In the genomic region with DNA sequence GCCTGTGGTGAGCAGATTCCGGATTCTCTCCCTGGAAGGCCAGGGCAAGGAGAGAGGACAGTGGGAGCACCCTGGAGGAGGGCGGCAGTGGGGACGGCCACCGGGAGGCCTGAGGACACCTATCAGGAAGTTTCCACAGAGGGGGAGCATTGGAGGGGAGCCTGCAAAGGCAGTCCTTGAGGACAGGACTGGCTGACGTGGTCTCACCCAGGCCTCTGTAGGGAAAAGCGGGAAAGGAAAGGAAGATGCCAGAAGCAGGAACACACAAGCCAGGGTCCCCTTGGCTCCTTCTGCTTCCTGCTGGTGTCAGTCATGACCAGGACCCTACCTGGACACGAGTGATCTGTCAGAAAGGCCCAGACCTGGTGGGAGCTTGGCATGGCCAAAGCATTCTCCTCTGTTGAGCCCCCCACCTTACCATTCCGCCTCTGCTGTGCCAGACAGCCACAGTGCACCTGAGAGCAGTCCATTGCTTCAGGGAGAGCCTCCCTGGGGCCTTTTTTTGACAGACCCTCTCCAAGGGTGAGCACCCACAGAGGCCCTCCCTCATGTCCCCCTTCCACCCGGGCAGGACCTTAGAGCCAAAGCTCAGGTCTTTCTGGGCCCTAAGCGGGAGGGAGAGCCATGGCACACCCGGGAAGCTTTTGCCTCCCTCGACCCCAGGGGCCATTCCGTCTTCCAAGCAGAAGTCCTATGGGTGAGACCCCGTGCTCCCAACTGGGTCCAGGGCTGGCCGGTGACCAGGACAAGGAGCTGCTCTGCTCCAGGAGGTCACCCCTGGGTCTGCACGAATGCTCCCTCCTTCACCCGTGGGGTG, we compare ENCODE assay signal across 18 cellular contexts.
A peak's percentile ranks its signal among the peaks of the same experiment; 100 is the strongest.
DNase-seq lines count a peak whose midpoint lies in the region; TF ChIP-seq lines count a peak whose summit lies in the region.
"Had no signal": no experiment of that assay in that cellular context is flagged by ENCODE, and none has a peak within 500 bp of the region (broad histone marks: within the 10 kb centered on the region; RNA-seq: fewer than 3 reads in every experiment).

No MANE protein-coding gene starts in this region.

- H3K27me3 ChIP-seq in H7 (ENCODE audit: control insufficient read depth, insufficient read depth, low read length) (no peaks in the 10 kb centered on the region), Peyer's patch (no peaks in the 10 kb centered on the region)

- no peak for TF ChIP-seq POLR2A in Peyer's patch (IDR thresholded peaks at IDR 0.05)

- H3K4me3 ChIP-seq in H7 (ENCODE audit: insufficient read depth, low read depth, low read length): no peak overlapping the region
- no peak overlapping the region for H3K4me3 ChIP-seq in coronary artery
- H3K4me3 ChIP-seq in Peyer's patch: no peak overlapping the region

- H3K4me1 ChIP-seq in Peyer's patch: peaks cover 0 to 6% (median 0%) of the 10 kb centered on the region in 4 donors

- DNase-seq in H7: peak; percentile 37
- peak; percentile 62 for DNase-seq in coronary artery (ENCODE audit: low spot score)
- DNase-seq in mesenteric fat pad (ENCODE audit: low spot score): peak; percentile 75
- DNase-seq in stimulated activated CD8-positive, alpha-beta memory T cell treated with anti-CD3 and anti-CD28 coated beads, Interleukin-4, amount 100 ng/mL, for 48 hours: peak; percentile 10
- DNase-seq in substantia nigra (lab: John Stamatoyannopoulos, UW): no peak
- no peak for DNase-seq in Peyer's patch
- no peak for DNase-seq in NCI-H69 (lab: John Stamatoyannopoulos, UW)
- DNase-seq: ACHN; C1 segment of cervical spinal cord; CD8-positive, alpha-beta memory T cell; HCEC 1CT; NCI-H1417; NCI-H187; NCI-H2107; NCI-H226; RPMI8226; SIG-M5 had no signal

- H3K9me3 ChIP-seq in Peyer's patch: no peaks in the 10 kb centered on the region

- TF ChIP-seq CTCF in coronary artery (IDR thresholded peaks at IDR 0.05) (no peak), Peyer's patch (IDR thresholded peaks at IDR 0.05) (no peak)

- H3K36me3 ChIP-seq in H7 (replicated peaks; ENCODE audit: control insufficient read depth, insufficient read depth, low read length) (no peaks in the 10 kb centered on the region), Peyer's patch (no peaks in the 10 kb centered on the region)

- H3K27ac ChIP-seq in coronary artery (no peak overlapping the region), substantia nigra (ENCODE audit: low read depth, low read length, poor library complexity, severe bottlenecking) (no peak overlapping the region), Peyer's patch (no peak overlapping the region)
- H3K27ac ChIP-seq: HL-60 had no signal

Comparison
In these comparisons a context has a peak if more than half of its experiments do, and no peak if none do; other contexts are left out.
1. DNase-seq: peak in H7 (single experiment), coronary artery (single experiment), mesenteric fat pad (single experiment) and stimulated activated CD8-positive, alpha-beta memory T cell treated with anti-CD3 and anti-CD28 coated beads, Interleukin-4, amount 100 ng/mL, for 48 hours (single experiment); none in substantia nigra (0 of 49), Peyer's patch (0 of 3) and NCI-H69 (single experiment).